ENCODE assay signal across 13 cellular contexts in genomic region chr6:36539814-36540568, GRCh38. TPM values are rescaled to one million over a fixed set of nuclear protein-coding genes. Genes with fewer than 3 reads are reported as not detected.
DNase-seq lines count a peak whose midpoint lies in the region; ATAC-seq and TF ChIP-seq lines count a peak whose summit lies in the region.
"Had no signal": no experiment of that assay in that cellular context is flagged by ENCODE, and none has a peak within 500 bp of the region (broad histone marks: within the 10 kb centered on the region; RNA-seq: fewer than 3 reads in every experiment).

No MANE protein-coding gene starts in this region.

- POLR2A ChIA-PET in activated CD4-positive, alpha-beta T cell treated with anti-CD3 and anti-CD28 coated beads, Interleukin-2, amount 10 ng/mL, durations not matched to agents 7 days and 5 days (lab: Charles Lee): no interaction called here

- TF ChIP-seq CTCF in epithelial cell of esophagus (IDR thresholded peaks at IDR 0.05; ENCODE audit: insufficient read depth, low read depth, low read length, missing control alignments) (peak; percentile 8), neural crest cell (conservative IDR thresholded peaks at IDR 0.05) (peak; percentile 41)

- H3K36me3 Mint-ChIP-seq in activated CD4-positive, alpha-beta T cell treated with anti-CD3 and anti-CD28 coated beads, Interleukin-2, amount 10 ng/mL, durations not matched to agents 7 days and 5 days (ENCODE audit: low read depth): peaks cover 69% of the 10 kb centered on the region
- peaks cover 7% of the 10 kb centered on the region for H3K36me3 Mint-ChIP-seq in T-helper 17 cell (ENCODE audit: low read depth)
- peaks cover 18% of the 10 kb centered on the region for H3K36me3 Mint-ChIP-seq in neural crest cell (ENCODE audit: low read depth)

- ATAC-seq in T-helper 17 cell: peak; percentile 42
- no peak for ATAC-seq in GM18511 (IDR thresholded peaks at IDR 0.05; ENCODE audit: unreplicated experiment)
- ATAC-seq: left lobe of liver had no signal

- no peak overlapping the region for H3K4me3 ChIP-seq in epithelial cell of esophagus (ENCODE audit: low read length)
- H3K4me3 ChIP-seq: cardiac muscle cell had no signal

- no peaks in the 10 kb centered on the region for H3K9me3 Mint-ChIP-seq in activated CD4-positive, alpha-beta T cell treated with anti-CD3 and anti-CD28 coated beads, Interleukin-2, amount 10 ng/mL, durations not matched to agents 7 days and 5 days
- H3K9me3 Mint-ChIP-seq in neural crest cell: no peaks in the 10 kb centered on the region

- H3K9me3 ChIP-seq in T-helper 17 cell (ENCODE audit: control insufficient read depth, low read length, poor library complexity, severe bottlenecking): no peaks in the 10 kb centered on the region

- CTCF ChIA-PET in activated CD4-positive, alpha-beta T cell treated with anti-CD3 and anti-CD28 coated beads, Interleukin-2, amount 10 ng/mL, durations not matched to agents 7 days and 5 days (lab: Charles Lee): interaction anchor here (0.6 kb wide), 1 partner anchor 44 kb away, joined by 4 read pairs; no protein-coding TSS in a partner anchor

- DNase-seq in activated CD4-positive, alpha-beta T cell treated with anti-CD3 and anti-CD28 coated beads, Interleukin-2, amount 10 ng/mL, durations not matched to agents 7 days and 5 days: peak; percentile 20
- no peak for DNase-seq in activated CD4-positive, alpha-beta T cell treated with anti-CD3 and anti-CD28 coated beads for 48 hours
- no peak for DNase-seq in T-helper 17 cell
- no peak for DNase-seq in epithelial cell of esophagus (ENCODE audit: low read depth)
- DNase-seq in neural crest cell (ENCODE audit: low read depth, low spot score): no peak
- no peak for DNase-seq in D341Med (ENCODE audit: low spot score)
- no peak for DNase-seq in NCI-H2171 treated with DMSO at 0.1 percent for 48 hours (lab: John Stamatoyannopoulos, UW)
- DNase-seq: activated effector memory CD4-positive, alpha-beta T cell treated with Interleukin-2 at 50 U/mL for 16 hours; hippocampal formation; WERI-Rb-1 had no signal

- H3K27me3 Mint-ChIP-seq in activated CD4-positive, alpha-beta T cell treated with anti-CD3 and anti-CD28 coated beads, Interleukin-2, amount 10 ng/mL, durations not matched to agents 7 days and 5 days: no peaks in the 10 kb centered on the region
- H3K27me3 Mint-ChIP-seq in T-helper 17 cell (no peaks in the 10 kb centered on the region), neural crest cell (ENCODE audit: low read depth) (no peaks in the 10 kb centered on the region)

- peak overlapping the region; percentile 81 for H3K27ac Mint-ChIP-seq in activated CD4-positive, alpha-beta T cell treated with anti-CD3 and anti-CD28 coated beads, Interleukin-2, amount 10 ng/mL, durations not matched to agents 7 days and 5 days
- H3K27ac Mint-ChIP-seq in T-helper 17 cell (peak overlapping the region; percentile 76), neural crest cell (ENCODE audit: unreplicated experiment) (no peak overlapping the region)

- peaks cover 60% of the 10 kb centered on the region for H3K4me1 Mint-ChIP-seq in activated CD4-positive, alpha-beta T cell treated with anti-CD3 and anti-CD28 coated beads, Interleukin-2, amount 10 ng/mL, durations not matched to agents 7 days and 5 days
- H3K4me1 Mint-ChIP-seq in T-helper 17 cell: peaks cover 31% of the 10 kb centered on the region
- peaks cover 6% of the 10 kb centered on the region for H3K4me1 Mint-ChIP-seq in neural crest cell

- H3K4me3 Mint-ChIP-seq in activated CD4-positive, alpha-beta T cell treated with anti-CD3 and anti-CD28 coated beads, Interleukin-2, amount 10 ng/mL, durations not matched to agents 7 days and 5 days: peak overlapping the region; percentile 4
- peak overlapping the region; percentile 41 for H3K4me3 Mint-ChIP-seq in T-helper 17 cell
- no peak overlapping the region for H3K4me3 Mint-ChIP-seq in neural crest cell

RNA-seq across cellular contexts. Expression of gene STK38, which starts 7.3 kb away (rescaled TPM):
- 100 to 1,000 TPM in 1 of 2 experiments, 10 to 100 TPM in 1; 99.1 to 114 TPM for total RNA-seq in activated CD4-positive, alpha-beta T cell treated with anti-CD3 and anti-CD28 coated beads, Interleukin-2, amount 10 ng/mL, durations not matched to agents 7 days and 5 days
- total RNA-seq in T-helper 17 cell: 10 to 100 TPM; 85.0 to 85.5 TPM
- total RNA-seq in neural crest cell: 26.8 and 27.7 TPM in 2 replicates

RNA-seq across cellular contexts. Expression of gene SRSF3, which starts 54.2 kb away (rescaled TPM):
- 100 to 1,000 TPM; 394 to 441 TPM for total RNA-seq in activated CD4-positive, alpha-beta T cell treated with anti-CD3 and anti-CD28 coated beads, Interleukin-2, amount 10 ng/mL, durations not matched to agents 7 days and 5 days
- total RNA-seq in T-helper 17 cell: 100 to 1,000 TPM; 638 to 646 TPM
- total RNA-seq in neural crest cell: 611 and 636 TPM in 2 replicates
